Comparison of ENCODE assay signal across 11 cellular contexts in the genomic region with DNA sequence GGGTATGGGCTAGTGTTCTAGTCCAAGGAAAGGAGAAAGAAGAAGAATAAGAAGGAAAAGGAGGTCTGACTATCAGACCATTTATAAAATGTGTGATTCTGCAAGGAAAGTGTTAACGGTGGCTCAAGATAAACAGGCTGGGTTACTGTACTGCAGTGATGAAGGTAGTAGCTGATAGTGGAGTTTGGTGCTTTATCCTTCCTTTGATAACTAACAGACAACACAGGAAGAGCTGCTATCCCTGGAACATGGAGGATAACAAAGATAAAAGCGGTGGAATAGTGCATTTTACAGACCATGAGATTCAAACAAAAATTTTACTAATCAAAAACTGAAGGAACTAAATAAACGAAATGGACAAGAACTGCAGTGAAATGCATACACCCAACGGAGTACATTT. TPM values are rescaled to one million over a fixed set of nuclear protein-coding genes. Genes with fewer than 3 reads are reported as not detected.
A peak's percentile ranks its signal among the peaks of the same experiment; 100 is the strongest.
DNase-seq lines count a peak whose midpoint lies in the region; ATAC-seq and TF ChIP-seq lines count a peak whose summit lies in the region.
"Had no signal": no experiment of that assay in that cellular context is flagged by ENCODE, and none has a peak within 500 bp of the region (broad histone marks: within the 10 kb centered on the region; RNA-seq: fewer than 3 reads in every experiment).

No MANE protein-coding gene starts in this region.

- in situ Hi-C loops in Panc1 (cut with HindIII; ENCODE audit: low pct_unique_long_range_greater_than_20kb, low sequenced_read_pairs) = no loop called here

- BruUV-seq in Panc1 (replicated peaks; lab: Mats Ljungman, UMichigan) = no TSS peak

- no peak overlapping the region for H2BK5ac ChIP-seq in mesendoderm (ENCODE audit: low read length)

- CTCF ChIA-PET in Panc1 (lab: Charles Lee) = no interaction called here

- H3K4me2 ChIP-seq in mesendoderm (ENCODE audit: low read length) = no peak overlapping the region

- H3K18ac ChIP-seq in mesendoderm (ENCODE audit: low read length) = no peak overlapping the region

- H2AK5ac ChIP-seq in mesendoderm (ENCODE audit: low read length) = no peak overlapping the region

- H3K4me3 ChIP-seq in Panc1 (ENCODE audit: low read depth in 2 of 2, low read length in 2 of 2) (peak overlapping the region; percentile 17 to 61; a peak in 3 of 4 replicates), mesendoderm (ENCODE audit: low read length) (no peak overlapping the region), thoracic aorta (peak overlapping the region; percentile 87)

- H3K27ac ChIP-seq in Panc1 (ENCODE audit: low read length) (peak overlapping the region; percentile 48), cingulate gyrus (ENCODE audit: low read depth, low read length) (peak overlapping the region; percentile 70), mesendoderm (ENCODE audit: low read depth, low read length) (no peak overlapping the region), thoracic aorta (peak overlapping the region; percentile 91)

- H3K56ac ChIP-seq in mesendoderm (ENCODE audit: low read length) = no peak overlapping the region

- H3K9me3 ChIP-seq in Panc1 (ENCODE audit: control insufficient read depth, insufficient read depth, low read depth, low read length) = no peaks in the 10 kb centered on the region
- no peaks in the 10 kb centered on the region for H3K9me3 ChIP-seq in thoracic aorta

- no peak overlapping the region for H4K5ac ChIP-seq in mesendoderm (ENCODE audit: low read length)

- TF ChIP-seq CTCF in Panc1 (IDR thresholded peaks at IDR 0.05) (no peak), thoracic aorta (IDR thresholded peaks at IDR 0.05) (no peak)

- ATAC-seq in Panc1 (no peak), thoracic aorta (ENCODE audit: insufficient number of reproducible peaks, low FRiP score, low read depth) (no peak), GM21717 (IDR thresholded peaks at IDR 0.05; ENCODE audit: unreplicated experiment) (no peak), HG02852 (IDR thresholded peaks at IDR 0.05; ENCODE audit: unreplicated experiment) (no peak)
- ATAC-seq: stimulated activated naive B cell treated with anti-CD40 and anti-IgM and Interleukin-4, amounts not matched to agents 10 μg/mL and 1 μg/mL and 100 μg/mL, for 72 hours had no signal

- no CpG with 5 or more reads among the region's 4 CpGs for WGBS in mesendoderm (ENCODE audit: extremely low coverage, insufficient coverage, low lambda C conversion rate)

- H3K27me3 ChIP-seq in Panc1 (ENCODE audit: control insufficient read depth, insufficient read depth, low read length) = no peaks in the 10 kb centered on the region
- H3K27me3 ChIP-seq in mesendoderm (ENCODE audit: insufficient read depth, low read length, poor library complexity) = peaks cover 3% of the 10 kb centered on the region
- no peaks in the 10 kb centered on the region for H3K27me3 ChIP-seq in thoracic aorta (replicated peaks; ENCODE audit: insufficient read depth)

- no peaks in the 10 kb centered on the region for H3K79me1 ChIP-seq in mesendoderm (ENCODE audit: low read length)

- H3K4me1 ChIP-seq in Panc1 (ENCODE audit: control insufficient read depth, insufficient read depth, low read length) (peaks cover 9% of the 10 kb centered on the region; the same call in 1 of the 2 replicates), mesendoderm (ENCODE audit: control insufficient read depth, low read depth, low read length) (no peaks in the 10 kb centered on the region), thoracic aorta (ENCODE audit: control insufficient read depth in 1 of 2, low read depth in 2 of 2) (peaks cover 0 to 10% of the 10 kb centered on the region in 2 donors)

- H2BK120ac ChIP-seq in mesendoderm (ENCODE audit: low read depth, low read length) = no peak overlapping the region

- no peak overlapping the region for H4K8ac ChIP-seq in mesendoderm (ENCODE audit: low read depth, low read length)

- no peak overlapping the region for H3K4ac ChIP-seq in mesendoderm (ENCODE audit: low read depth, low read length)

- intact Hi-C loops in Panc1 (cut with micrococcal nuclease; ENCODE audit: unreplicated experiment) = no loop called here

- H3K36me3 ChIP-seq in Panc1 (ENCODE audit: control insufficient read depth, insufficient read depth, low read length) (no peaks in the 10 kb centered on the region), mesendoderm (ENCODE audit: control insufficient read depth, insufficient read depth, low read length) (no peaks in the 10 kb centered on the region), thoracic aorta (no peaks in the 10 kb centered on the region)

- no peak overlapping the region for H3K9ac ChIP-seq in mesendoderm (ENCODE audit: low read length)

- POLR2A ChIA-PET in Panc1 (lab: Charles Lee) = no interaction called here

- H2BK15ac ChIP-seq in mesendoderm (replicated peaks; ENCODE audit: low read depth) = no peak overlapping the region

- H3K23ac ChIP-seq in mesendoderm (ENCODE audit: low read length) = no peak overlapping the region

- H3K79me2 ChIP-seq in mesendoderm (ENCODE audit: control insufficient read depth, insufficient read depth, low read length) = no peaks in the 10 kb centered on the region

- DNase-seq in Panc1 (ENCODE audit: low read depth, low spot score) = no peak
- DNase-seq in mesendoderm = peak; percentile 86
- DNase-seq in thoracic aorta (ENCODE audit: low spot score) = no peak
- no peak for DNase-seq in 8988T
- DNase-seq in T1000 (lab: John Stamatoyannopoulos, UW) = no peak
- DNase-seq: amniotic stem cell; stimulated activated CD4-positive, alpha-beta T cell treated with anti-CD3 and anti-CD28 coated beads, Interleukin-2, amount 100 ng/mL, for 48 hours; stimulated activated naive B cell treated with anti-CD40 and anti-IgM and Interleukin-4, amounts not matched to agents 10 μg/mL and 1 μg/mL and 100 μg/mL, for 72 hours had no signal

RNA-seq across cellular contexts. Expression of a gene that starts 2.5 kb away (rescaled TPM):
- total RNA-seq in Panc1 (2021; ENCODE audit: unreplicated experiment) = 8.2 TPM
- 5.6 TPM for polyA plus RNA-seq in Panc1 (2012; ENCODE audit: insufficient read length)
- polyA plus RNA-seq in mesendoderm (2013, experiment 1 of 2) = 0.29 TPM
- polyA plus RNA-seq in mesendoderm (2013, experiment 2 of 2) = 0.29 TPM
- 10 to 100 TPM in 1 of 2 donors, 1 to 10 TPM in 1; 5.3 to 10.0 TPM for total RNA-seq in thoracic aorta
